In genomic region chr20:942611-943010, GRCh38 we compare ENCODE assay signal across 36 cellular contexts. TPM values are rescaled to one million over a fixed set of nuclear protein-coding genes. Genes with fewer than 3 reads are reported as not detected.
"Had no signal": no experiment of that assay in that cellular context is flagged by ENCODE, and none has a peak within 500 bp of the region (broad histone marks: within the 10 kb centered on the region; RNA-seq: fewer than 3 reads in every experiment).

No MANE protein-coding gene starts in this region.

- H3K4me1 ChIP-seq: esophagus squamous epithelium, gastroesophageal sphincter had no signal

- H3K9me3 Mint-ChIP-seq: activated B cell treated with CpG ODN at 0.5 μM for 24 hours; activated CD4-positive, alpha-beta memory T cell treated with anti-CD3 and anti-CD28 coated beads for 36 hours; activated CD4-positive, alpha-beta T cell treated with anti-CD3 and anti-CD28 coated beads, Interleukin-2, amount 10 ng/mL, durations not matched to agents 24 days and 14 days; activated T-cell treated with anti-CD3 and anti-CD28 coated beads, Interleukin-2, amount 50 U/mL, for 4 hours; activated T-helper 17 cell treated with anti-CD3 and anti-CD28 coated beads, Interleukin-2, amount 50 U/mL, for 72 hours; central memory CD8-positive, alpha-beta T cell; effector memory CD8-positive, alpha-beta T cell; T-helper 2 cell treated with Interferon-gamma antibody and Interleukin-4, amounts not matched to agents 5 μg/mL and 100 μg/mL, for 36 hours had no signal

- DNase-seq: activated B cell treated with CpG ODN at 0.5 μM for 24 hours; activated CD4-positive, alpha-beta memory T cell treated with anti-CD3 and anti-CD28 coated beads for 36 hours; activated CD4-positive, alpha-beta T cell treated with anti-CD3 and anti-CD28 coated beads for 36 hours; activated CD4-positive, alpha-beta T cell treated with anti-CD3 and anti-CD28 coated beads, Interleukin-2, amount 10 ng/mL, durations not matched to agents 24 days and 14 days; activated CD4-positive, CD25-positive, alpha-beta regulatory T cell treated with anti-CD3 and anti-CD28 coated beads, Interleukin-2, amount 50 U/mL, for 72 hours; activated CD8-positive, alpha-beta T cell treated with anti-CD3 and anti-CD28 coated beads, Interleukin-2, amount 10 ng/mL, durations not matched to agents 7 days and 5 days; activated effector memory CD4-positive, alpha-beta T cell treated with Interleukin-2 at 50 U/mL for 16 hours; activated gamma-delta T cell treated with Interleukin-2 at 50 U/mL for 16 hours; activated naive CD4-positive, alpha-beta T cell treated with anti-CD3 and anti-CD28 coated beads, Interleukin-2, amount 50 U/mL, for 16 hours; activated naive CD4-positive, alpha-beta T cell treated with Interleukin-2 at 50 U/mL for 16 hours; activated T-cell treated with anti-CD3 and anti-CD28 coated beads, Interleukin-2, amount 50 U/mL, for 4 hours; amniotic stem cell; anterior cingulate cortex; brain microvascular endothelial cell; cortex of kidney; dermis blood vessel endothelial cell; effector CD4-positive, alpha-beta T cell; effector memory CD8-positive, alpha-beta T cell; esophagus squamous epithelium; foreskin melanocyte; T-helper 1 cell; T-helper 17 cell; T1000; WERI-Rb-1 had no signal

- H3K9me3 ChIP-seq: esophagus squamous epithelium, gastroesophageal sphincter had no signal

- ATAC-seq: activated CD4-positive, alpha-beta T cell treated with anti-CD3 and anti-CD28 coated beads for 36 hours; activated CD8-positive, alpha-beta T cell treated with anti-CD3 and anti-CD28 coated beads, Interleukin-2, amount 10 ng/mL, durations not matched to agents 7 days and 5 days; activated T-cell treated with anti-CD3 and anti-CD28 coated beads, Interleukin-2, amount 50 U/mL, for 4 hours; activated T-helper 17 cell treated with anti-CD3 and anti-CD28 coated beads, Interleukin-2, amount 50 U/mL, for 72 hours; effector memory CD8-positive, alpha-beta T cell; gastroesophageal sphincter; T-helper 17 cell had no signal

- H3K36me3 ChIP-seq: brain microvascular endothelial cell, esophagus squamous epithelium, gastroesophageal sphincter, WERI-Rb-1 had no signal

- H3K27ac Mint-ChIP-seq: activated B cell treated with CpG ODN at 0.5 μM for 24 hours; activated CD4-positive, alpha-beta memory T cell treated with anti-CD3 and anti-CD28 coated beads for 36 hours; activated CD4-positive, alpha-beta T cell treated with anti-CD3 and anti-CD28 coated beads for 36 hours; activated CD4-positive, alpha-beta T cell treated with anti-CD3 and anti-CD28 coated beads, Interleukin-2, amount 10 ng/mL, durations not matched to agents 24 days and 14 days; activated CD8-positive, alpha-beta T cell treated with anti-CD3 and anti-CD28 coated beads, Interleukin-2, amount 10 ng/mL, durations not matched to agents 7 days and 5 days; activated naive CD8-positive, alpha-beta T cell; activated T-helper 17 cell treated with anti-CD3 and anti-CD28 coated beads, Interleukin-2, amount 50 U/mL, for 72 hours; effector memory CD8-positive, alpha-beta T cell; T-helper 17 cell; T-helper 2 cell treated with Interferon-gamma antibody and Interleukin-4, amounts not matched to agents 5 μg/mL and 100 μg/mL, for 36 hours had no signal

- H3K27me3 ChIP-seq: brain microvascular endothelial cell had no signal

- H3K36me3 Mint-ChIP-seq: activated CD4-positive, alpha-beta memory T cell treated with anti-CD3 and anti-CD28 coated beads for 36 hours; activated naive CD8-positive, alpha-beta T cell had no signal

- H3K27ac ChIP-seq: brain microvascular endothelial cell, epithelial cell of prostate, esophagus squamous epithelium, gastroesophageal sphincter, WERI-Rb-1 had no signal

- H3K4me3 Mint-ChIP-seq: activated B cell treated with CpG ODN at 0.5 μM for 24 hours; activated CD4-positive, alpha-beta memory T cell treated with anti-CD3 and anti-CD28 coated beads for 36 hours; activated CD4-positive, alpha-beta T cell treated with anti-CD3 and anti-CD28 coated beads for 36 hours; activated CD4-positive, alpha-beta T cell treated with anti-CD3 and anti-CD28 coated beads, Interleukin-2, amount 10 ng/mL, durations not matched to agents 24 days and 14 days; activated CD8-positive, alpha-beta T cell treated with anti-CD3 and anti-CD28 coated beads, Interleukin-2, amount 10 ng/mL, durations not matched to agents 7 days and 5 days; activated naive CD8-positive, alpha-beta T cell; activated T-cell treated with anti-CD3 and anti-CD28 coated beads, Interleukin-2, amount 50 U/mL, for 4 hours; activated T-helper 17 cell treated with anti-CD3 and anti-CD28 coated beads, Interleukin-2, amount 50 U/mL, for 72 hours; central memory CD8-positive, alpha-beta T cell; effector memory CD8-positive, alpha-beta T cell; T-helper 17 cell; T-helper 2 cell treated with Interferon-gamma antibody and Interleukin-4, amounts not matched to agents 5 μg/mL and 100 μg/mL, for 36 hours had no signal

- H3K4me3 ChIP-seq: esophagus squamous epithelium, gastroesophageal sphincter had no signal

- H3K4me1 Mint-ChIP-seq: activated B cell treated with CpG ODN at 0.5 μM for 24 hours; activated CD4-positive, alpha-beta T cell treated with anti-CD3 and anti-CD28 coated beads for 36 hours; activated CD4-positive, alpha-beta T cell treated with anti-CD3 and anti-CD28 coated beads, Interleukin-2, amount 10 ng/mL, durations not matched to agents 24 days and 14 days; activated T-helper 17 cell treated with anti-CD3 and anti-CD28 coated beads, Interleukin-2, amount 50 U/mL, for 72 hours; central memory CD8-positive, alpha-beta T cell had no signal

RNA-seq across cellular contexts. Expression of gene ANGPT4, which starts 26.5 kb away (rescaled TPM):
- total RNA-seq: activated B cell treated with CpG ODN at 0.5 μM for 24 hours; activated CD4-positive, alpha-beta memory T cell treated with anti-CD3 and anti-CD28 coated beads for 36 hours; activated CD4-positive, alpha-beta T cell treated with anti-CD3 and anti-CD28 coated beads for 36 hours; activated CD4-positive, alpha-beta T cell treated with anti-CD3 and anti-CD28 coated beads, Interleukin-2, amount 10 ng/mL, durations not matched to agents 24 days and 14 days; activated CD8-positive, alpha-beta memory T cell treated with anti-CD3 and anti-CD28 coated beads for 36 hours; activated CD8-positive, alpha-beta T cell treated with anti-CD3 and anti-CD28 coated beads, Interleukin-2, amount 10 ng/mL, durations not matched to agents 7 days and 5 days; activated T-cell treated with anti-CD3 and anti-CD28 coated beads, Interleukin-2, amount 50 U/mL, for 4 hours; bronchial epithelial cell; cardiac septum; dermis blood vessel endothelial cell; endothelial cell of umbilical vein; fibroblast of villous mesenchyme; T-helper 17 cell had no signal
- polyA plus RNA-seq: endothelial cell of umbilical vein, fibroblast of lung had no signal

RNA-seq across cellular contexts. Expression of gene RSPO4, which starts 59.5 kb away (rescaled TPM):
- total RNA-seq: activated CD4-positive, alpha-beta memory T cell treated with anti-CD3 and anti-CD28 coated beads for 36 hours; activated CD4-positive, alpha-beta T cell treated with anti-CD3 and anti-CD28 coated beads for 36 hours; activated CD4-positive, alpha-beta T cell treated with anti-CD3 and anti-CD28 coated beads, Interleukin-2, amount 10 ng/mL, durations not matched to agents 24 days and 14 days; activated CD8-positive, alpha-beta memory T cell treated with anti-CD3 and anti-CD28 coated beads for 36 hours; activated CD8-positive, alpha-beta T cell treated with anti-CD3 and anti-CD28 coated beads, Interleukin-2, amount 10 ng/mL, durations not matched to agents 7 days and 5 days; activated T-cell treated with anti-CD3 and anti-CD28 coated beads, Interleukin-2, amount 50 U/mL, for 4 hours; activated T-helper 17 cell treated with anti-CD3 and anti-CD28 coated beads, Interleukin-2, amount 50 U/mL, for 72 hours; bronchial epithelial cell; cardiac septum; dermis blood vessel endothelial cell; endothelial cell of umbilical vein; fibroblast of lung; fibroblast of villous mesenchyme; T-helper 17 cell had no signal
- polyA plus RNA-seq: endothelial cell of umbilical vein, fibroblast of lung had no signal
